Comparison of ENCODE assay signal across 12 cellular contexts in the genomic region with DNA sequence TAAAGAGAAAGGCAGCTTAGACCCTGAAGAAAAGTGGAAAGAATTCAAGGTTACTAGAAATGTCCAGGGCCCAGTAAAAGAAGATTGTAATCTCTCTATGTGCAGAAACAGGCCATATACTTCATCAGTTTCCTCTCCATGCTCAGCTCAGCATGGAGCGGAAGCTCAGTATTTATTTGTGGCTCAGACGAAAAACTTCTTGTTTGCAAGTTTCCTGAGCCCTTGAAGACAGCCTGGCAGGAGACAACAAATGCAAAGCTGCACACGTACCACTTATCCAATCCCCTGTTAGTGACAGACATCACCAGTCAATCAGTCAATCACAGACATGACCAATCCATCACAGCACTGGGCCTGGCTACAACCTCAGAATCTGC. TPM values are rescaled to one million over a fixed set of nuclear protein-coding genes. Genes with fewer than 3 reads are reported as not detected.
DNase-seq lines count a peak whose midpoint lies in the region; TF ChIP-seq lines count a peak whose summit lies in the region.
"Had no signal": no experiment of that assay in that cellular context is flagged by ENCODE, and none has a peak within 500 bp of the region (broad histone marks: within the 10 kb centered on the region; RNA-seq: fewer than 3 reads in every experiment).

No MANE protein-coding gene starts in this region.

- no peaks in the 10 kb centered on the region for H3K9me3 ChIP-seq in OCI-LY7 (ENCODE audit: low read length)
- no peaks in the 10 kb centered on the region for H3K9me3 ChIP-seq in duodenal mucosa (ENCODE audit: control insufficient read depth in 1 of 2, low read length in 2 of 2)
- no peaks in the 10 kb centered on the region for H3K9me3 ChIP-seq in tibial nerve
- H3K9me3 ChIP-seq: HAP-1 had no signal

- H3K4me1 ChIP-seq in OCI-LY7 (ENCODE audit: insufficient read depth, low read length, poor library complexity, severe bottlenecking) (peaks cover 24% of the 10 kb centered on the region), duodenal mucosa (ENCODE audit: control insufficient read depth in 1 of 2, insufficient read depth in 2 of 2, low read length in 2 of 2) (no peaks in the 10 kb centered on the region), tibial nerve (peaks cover 0 to 23% (median 16%) of the 10 kb centered on the region in 4 donors)
- H3K4me1 ChIP-seq: HAP-1 had no signal

- H2AFZ ChIP-seq in OCI-LY7 (ENCODE audit: low read length) = peak overlapping the region; percentile 4; the same call in 1 of the 2 replicates

- H3K9ac ChIP-seq in duodenal mucosa (ENCODE audit: low read depth in 1 of 2, low read length in 2 of 2) = no peak overlapping the region

- TF ChIP-seq CTCF in OCI-LY7 (conservative IDR thresholded peaks at IDR 0.05; ENCODE audit: low read length) (no peak), tibial nerve (IDR thresholded peaks at IDR 0.05) (no peak), GM10248 (IDR thresholded peaks at IDR 0.05; ENCODE audit: control extremely low read depth, extremely low read depth, low read depth, missing control alignments) (no peak)

- WGBS in tibial nerve, 2 donors = 20 to 34% methylated on average over 3 of the region's 3 CpGs

- H3K9me2 ChIP-seq in OCI-LY7 (ENCODE audit: insufficient read depth, low read length) = no peaks in the 10 kb centered on the region

- no peaks in the 10 kb centered on the region; the same call in 1 of the 2 replicates for H3K36me3 ChIP-seq in OCI-LY7 (ENCODE audit: insufficient read depth, low read length)
- H3K36me3 ChIP-seq in duodenal mucosa (ENCODE audit: control insufficient read depth in 1 of 2, insufficient read depth in 2 of 2, low read length in 2 of 2) = no peaks in the 10 kb centered on the region
- H3K36me3 ChIP-seq in tibial nerve = no peaks in the 10 kb centered on the region
- H3K36me3 ChIP-seq: HAP-1 had no signal

- TF ChIP-seq EP300 in tibial nerve (IDR thresholded peaks at IDR 0.05) = peak; percentile 0 to 11

- peaks cover 0 to 2% of the 10 kb centered on the region in 2 donors for H3K27me3 ChIP-seq in duodenal mucosa (ENCODE audit: control insufficient read depth in 1 of 2, insufficient read depth in 2 of 2, low read length in 2 of 2)
- no peaks in the 10 kb centered on the region for H3K27me3 ChIP-seq in tibial nerve

- H3K4me1 Mint-ChIP-seq in activated T-cell treated with anti-CD3 and anti-CD28 coated beads, Interleukin-2, amount 50 U/mL, for 24 hours (ENCODE audit: low read depth) = peaks cover 8% of the 10 kb centered on the region

- no peak overlapping the region for H3K4me3 Mint-ChIP-seq in activated T-cell treated with anti-CD3 and anti-CD28 coated beads, Interleukin-2, amount 50 U/mL, for 24 hours
- H3K4me3 Mint-ChIP-seq: T-helper 17 cell had no signal

- no peak overlapping the region for H3K27ac Mint-ChIP-seq in activated T-cell treated with anti-CD3 and anti-CD28 coated beads, Interleukin-2, amount 50 U/mL, for 24 hours
- H3K27ac Mint-ChIP-seq: T-helper 17 cell had no signal

- H3K4me3 ChIP-seq in OCI-LY7 (ENCODE audit: low read depth, low read length, poor library complexity, severe bottlenecking) (no peak overlapping the region), duodenal mucosa (ENCODE audit: low read depth in 1 of 2, low read length in 2 of 2) (no peak overlapping the region), tibial nerve (no peak overlapping the region)
- H3K4me3 ChIP-seq: HAP-1 had no signal

- DNase-seq in OCI-LY7 (ENCODE audit: low spot score) (peak; percentile 39), myocyte (ENCODE audit: low read depth) (peak; percentile 29), tibial nerve (ENCODE audit: low spot score in 2 of 2) (no peak), NCI-H226 (no peak), GM10248 (ENCODE audit: extremely low spot score) (no peak), COLO668 (lab: John Stamatoyannopoulos, UW; ENCODE audit: unreplicated experiment) (no peak)
- DNase-seq in activated T-cell treated with anti-CD3 and anti-CD28 coated beads, Interleukin-2, amount 50 U/mL, for 24 hours = no peak
- DNase-seq: hypothalamus, NCI-H82, T-helper 17 cell had no signal

- H3K36me3 Mint-ChIP-seq in activated T-cell treated with anti-CD3 and anti-CD28 coated beads, Interleukin-2, amount 50 U/mL, for 24 hours (ENCODE audit: low read depth) = no peaks in the 10 kb centered on the region

- H3K27me3 Mint-ChIP-seq in activated T-cell treated with anti-CD3 and anti-CD28 coated beads, Interleukin-2, amount 50 U/mL, for 24 hours = no peaks in the 10 kb centered on the region
- H3K27me3 Mint-ChIP-seq: T-helper 17 cell had no signal

- CTCF ChIA-PET in OCI-LY7 (lab: Charles Lee; ENCODE audit: unreplicated experiment) = no interaction called here
- CTCF ChIA-PET in GM10248 (lab: Yijun Ruan, JAX) = no interaction called here

- no TSS peak for BruUV-seq in OCI-LY7 (replicated peaks; lab: Mats Ljungman, UMichigan)

- H4K20me1 ChIP-seq in OCI-LY7 (ENCODE audit: insufficient read depth, low read length) = no peaks in the 10 kb centered on the region

- H3K4me2 ChIP-seq in OCI-LY7 (ENCODE audit: low read length) = no peak overlapping the region

- POLR2A ChIA-PET in OCI-LY7 (lab: Charles Lee) (interaction anchor here (1.1 kb wide), 1 partner anchor 12 kb away, joined by 5 read pairs; no protein-coding TSS in a partner anchor), GM10248 (lab: Yijun Ruan, JAX) (interaction anchor here (1.3 kb wide), 1 partner anchor 8 kb away, joined by 3 read pairs; the partner anchor contains the start of gene KLF2)

- no peaks in the 10 kb centered on the region for H3K79me2 ChIP-seq in OCI-LY7 (ENCODE audit: insufficient read depth, low read depth, low read length)

- no peak for TF ChIP-seq POLR2A in tibial nerve (IDR thresholded peaks at IDR 0.05)

- H3K27ac ChIP-seq in OCI-LY7 (ENCODE audit: low read depth, low read length, poor library complexity, severe bottlenecking) (no peak overlapping the region), duodenal mucosa (ENCODE audit: low read depth, low read length) (peak overlapping the region; percentile 26), tibial nerve (peak overlapping the region; percentile 5 to 90 (median 68))

- H3K9me3 Mint-ChIP-seq in activated T-cell treated with anti-CD3 and anti-CD28 coated beads, Interleukin-2, amount 50 U/mL, for 24 hours = no peaks in the 10 kb centered on the region

- intact Hi-C loops in OCI-LY7 (cut with micrococcal nuclease; ENCODE audit: unreplicated experiment) = no loop called here

RNA-seq across cellular contexts. Expression of gene KLF2, which starts 8.1 kb away (rescaled TPM):
- total RNA-seq in OCI-LY7 (2014; rRNA removed; shearing (Covaris generic)) = 4.5 and 8.6 TPM in 2 replicates
- total RNA-seq in OCI-LY7 (2022) = 6.2 and 8.2 TPM in 2 replicates
- total RNA-seq in myocyte = 9.2 and 13.7 TPM in 2 replicates
- polyA plus RNA-seq in myocyte (2012) = 27.8 TPM
- total RNA-seq in tibial nerve = 100 to 1,000 TPM; 115 to 236 (median 167) TPM

Comparison
In these comparisons a context has a peak if more than half of its experiments do, and no peak if none do; other contexts are left out.
1. DNase-seq: peak in OCI-LY7 (single experiment) and myocyte (single experiment); none in tibial nerve (0 of 2), activated T-cell treated with anti-CD3 and anti-CD28 coated beads, Interleukin-2, amount 50 U/mL, for 24 hours (single experiment), NCI-H226 (single experiment), GM10248 (single experiment) and COLO668 (single experiment).